In the genomic region with DNA sequence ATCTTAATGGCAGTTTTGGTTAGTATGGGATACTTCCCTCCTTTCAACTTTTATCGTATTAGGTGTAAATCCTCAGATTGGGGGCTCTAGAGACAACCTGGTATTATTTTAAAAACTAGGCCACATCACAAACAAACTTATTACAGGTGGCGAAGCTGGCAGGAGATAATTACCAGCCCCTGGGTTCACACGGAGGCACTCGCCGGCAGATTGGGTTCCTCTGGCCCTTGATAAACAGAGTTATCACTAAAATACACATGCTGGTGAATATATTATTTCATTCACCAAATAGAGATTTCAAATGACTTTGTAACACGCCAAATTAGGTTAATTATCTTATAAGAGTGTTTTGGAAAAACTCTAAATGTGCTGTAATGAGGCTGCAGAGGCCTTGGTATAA, we compare ENCODE assay signal across 23 cellular contexts.
"Had no signal": no experiment of that assay in that cellular context is flagged by ENCODE, and none has a peak within 500 bp of the region (broad histone marks: within the 10 kb centered on the region; RNA-seq: fewer than 3 reads in every experiment).

No MANE protein-coding gene starts in this region.

- H3K36me3 ChIP-seq: right lobe of liver, suprapubic skin, thyroid gland had no signal

- H3K9me3 ChIP-seq: psoas muscle, right lobe of liver, suprapubic skin, thyroid gland had no signal

- DNase-seq: effector CD4-positive, alpha-beta T cell; endodermal cell; foreskin melanocyte; head of caudate nucleus; hippocampal formation; left colon; left ventricle myocardium superior; mesenchymal stem cell; naive B cell; occipital lobe; psoas muscle; retina; right lobe of liver; stimulated activated CD4-positive, alpha-beta T cell treated with anti-CD3 and anti-CD28 coated beads, Interleukin-4, amount 100 ng/mL, for 1 hour; stimulated activated CD8-positive, alpha-beta memory T cell treated with anti-CD3 and anti-CD28 coated beads, Interleukin-4, amount 100 ng/mL, for 48 hours; stimulated activated naive CD8-positive, alpha-beta T cell treated with anti-CD3 and anti-CD28 coated beads, Interleukin-15, Interleukin-2, amounts not matched to agents 100 U/mL and 50 U/mL, for 24 hours; thyroid gland had no signal

- H3K4me3 ChIP-seq: lung, psoas muscle, right lobe of liver, suprapubic skin, thyroid gland had no signal

- H3K79me2 ChIP-seq: parathyroid adenoma had no signal

- H3K9ac ChIP-seq: parathyroid adenoma had no signal

- H3K27ac ChIP-seq: parathyroid adenoma, psoas muscle, right lobe of liver, suprapubic skin, thyroid gland had no signal

- H2AFZ ChIP-seq: parathyroid adenoma had no signal

- H3K27me3 ChIP-seq: right lobe of liver, suprapubic skin, thyroid gland had no signal

- H3K4me1 ChIP-seq: parathyroid adenoma, psoas muscle, right lobe of liver, suprapubic skin, thyroid gland had no signal

- ATAC-seq: left colon; left ventricle myocardium superior; psoas muscle; right lobe of liver; stimulated activated effector memory CD8-positive, alpha-beta T cell treated with anti-CD3 and anti-CD28 coated beads, Interleukin-12 subunit alpha, Interleukin-12 subunit beta, amount 100 ng/mL, for 72 hours; stimulated activated naive CD8-positive, alpha-beta T cell treated with anti-CD3 and anti-CD28 coated beads, Interleukin-15, Interleukin-2, amounts not matched to agents 100 U/mL and 50 U/mL, for 24 hours had no signal

- FAIRE-seq: endothelial cell of umbilical vein, urothelium cell line had no signal
